In genomic region chr3:142680710-142681109, GRCh38 we compare ENCODE assay signal across 20 cellular contexts. TPM values are rescaled to one million over a fixed set of nuclear protein-coding genes. Genes with fewer than 3 reads are reported as not detected.
DNase-seq lines count a peak whose midpoint lies in the region; ATAC-seq, FAIRE-seq and TF ChIP-seq lines count a peak whose summit lies in the region.
"Had no signal": no experiment of that assay in that cellular context is flagged by ENCODE, and none has a peak within 500 bp of the region (broad histone marks: within the 10 kb centered on the region; RNA-seq: fewer than 3 reads in every experiment).

No MANE protein-coding gene starts in this region.

- in situ Hi-C loops in ACHN (cut with HindIII; ENCODE audit: low pct_ligation_motif_present, low pct_unique_long_range_greater_than_20kb, low sequenced_read_pairs): no loop called here
- in situ Hi-C loops in T47D (cut with HindIII; ENCODE audit: low pct_unique_long_range_greater_than_20kb, low sequenced_read_pairs): no loop called here

- TF ChIP-seq CTCF in kidney (IDR thresholded peaks at IDR 0.05; ENCODE audit: borderline replicate concordance, extremely low read depth, insufficient read depth) (peak; percentile 47), Peyer's patch (IDR thresholded peaks at IDR 0.05) (peak in 3 of 6 experiments; percentile 58 to 71 (median 60)), prostate gland (IDR thresholded peaks at IDR 0.05) (no peak)

- H4K20me1 ChIP-seq in Karpas-422 (ENCODE audit: insufficient read depth, low read depth, low read length): no peaks in the 10 kb centered on the region

- H3K9ac ChIP-seq in Karpas-422 (ENCODE audit: low read length): no peak overlapping the region
- H3K9ac ChIP-seq in kidney (ENCODE audit: low read length in 2 of 2): no peak overlapping the region

- ATAC-seq in GM18502 (IDR thresholded peaks at IDR 0.05; ENCODE audit: poor library complexity, unreplicated experiment): no peak
- ATAC-seq: activated CD8-positive, alpha-beta T cell treated with anti-CD3 and anti-CD28 coated beads, Interleukin-2, amount 10 ng/mL, durations not matched to agents 7 days and 5 days; effector memory CD8-positive, alpha-beta T cell; left ventricle myocardium superior; Right ventricle myocardium inferior had no signal

- no peak overlapping the region for H2AFZ ChIP-seq in Karpas-422 (ENCODE audit: low read length)

- TF ChIP-seq POLR2A in Peyer's patch (IDR thresholded peaks at IDR 0.05) (no peak), prostate gland (IDR thresholded peaks at IDR 0.05) (no peak)

- H3K27me3 ChIP-seq in Karpas-422 (ENCODE audit: low read length) (no peaks in the 10 kb centered on the region), Peyer's patch (no peaks in the 10 kb centered on the region), prostate gland (replicated peaks; ENCODE audit: insufficient read depth) (no peaks in the 10 kb centered on the region)
- H3K27me3 ChIP-seq: adrenal gland, sigmoid colon had no signal

- H3K9me3 ChIP-seq in Karpas-422 (ENCODE audit: low read length) (no peaks in the 10 kb centered on the region), kidney (ENCODE audit: control insufficient read depth in 1 of 2, low read length in 2 of 2) (no peaks in the 10 kb centered on the region), Peyer's patch (no peaks in the 10 kb centered on the region), prostate gland (no peaks in the 10 kb centered on the region)
- H3K9me3 ChIP-seq: adrenal gland, sigmoid colon had no signal

- FAIRE-seq in kidney (lab: Jason Lieb, UNC): no peak

- no peaks in the 10 kb centered on the region for H3K9me2 ChIP-seq in Karpas-422 (replicated peaks; ENCODE audit: insufficient read depth, low read length)

- H3K79me2 ChIP-seq in Karpas-422 (ENCODE audit: low read length): no peaks in the 10 kb centered on the region

- H3K36me3 ChIP-seq in Karpas-422 (ENCODE audit: insufficient read depth, low read length) (no peaks in the 10 kb centered on the region), kidney (ENCODE audit: control insufficient read depth in 1 of 2, insufficient read depth in 2 of 2, low read length in 2 of 2) (no peaks in the 10 kb centered on the region), Peyer's patch (peaks cover 0 to 30% (median 0%) of the 10 kb centered on the region in 3 donors), prostate gland (no peaks in the 10 kb centered on the region)
- H3K36me3 ChIP-seq: adrenal gland, sigmoid colon had no signal

- DNase-seq in ACHN (peak; percentile 21), Karpas-422 (peak; percentile 42), T47D (ENCODE audit: low read depth in 1 of 2, low spot score in 1 of 2) (peak; percentile 2 to 48), kidney (no peak), Peyer's patch (no peak), prostate gland (ENCODE audit: low spot score) (no peak), cerebellar nuclear complex (lab: John Stamatoyannopoulos, UW) (no peak)
- DNase-seq: activated B cell treated with CpG ODN at 0.5 μM for 24 hours; activated CD8-positive, alpha-beta T cell treated with anti-CD3 and anti-CD28 coated beads, Interleukin-2, amount 10 ng/mL, durations not matched to agents 7 days and 5 days; adrenal gland; central memory CD4-positive, alpha-beta T cell; effector memory CD8-positive, alpha-beta T cell; left ventricle myocardium superior; NCI-H1048; NCI-H82; occipital lobe; sigmoid colon; stimulated activated CD4-positive, alpha-beta T cell treated with anti-CD3 and anti-CD28 coated beads, Interleukin-1b, Interleukin-23, amount 100 ng/mL, for 48 hours had no signal

- H3K4me3 ChIP-seq in Karpas-422 (ENCODE audit: low read length) (no peak overlapping the region), kidney (ENCODE audit: low read length in 2 of 2) (no peak overlapping the region), Peyer's patch (no peak overlapping the region), prostate gland (no peak overlapping the region)
- H3K4me3 ChIP-seq: adrenal gland, sigmoid colon had no signal

- intact Hi-C loops in kidney (cut with DNase I): no loop called here
- intact Hi-C loops in prostate gland (cut with DNase I): no loop called here

- H3K27ac ChIP-seq in Karpas-422 (ENCODE audit: low read length) (no peak overlapping the region), kidney (ENCODE audit: low read depth in 2 of 2, low read length in 2 of 2) (no peak overlapping the region), Peyer's patch (no peak overlapping the region), prostate gland (no peak overlapping the region)
- H3K27ac ChIP-seq: adrenal gland, sigmoid colon had no signal

- no peak overlapping the region for H3K4me2 ChIP-seq in Karpas-422 (ENCODE audit: low read depth, low read length, poor library complexity, severe bottlenecking)

- H3K4me1 ChIP-seq in Karpas-422 (ENCODE audit: low read length) (no peaks in the 10 kb centered on the region), kidney (ENCODE audit: control insufficient read depth in 1 of 2, insufficient read depth in 1 of 2, low read depth in 1 of 2, low read length in 2 of 2) (no peaks in the 10 kb centered on the region), Peyer's patch (no peaks in the 10 kb centered on the region), prostate gland (replicated peaks) (no peaks in the 10 kb centered on the region)
- H3K4me1 ChIP-seq: adrenal gland, sigmoid colon had no signal

- 82% methylated on average over 2 of the region's 2 CpGs for WGBS in prostate gland

RNA-seq across cellular contexts. Expression of gene TRPC1, which starts 43.1 kb away (rescaled TPM):
- total RNA-seq in Karpas-422 (2014; rRNA removed; shearing (Covaris generic); ENCODE audit: low replicate concordance): 0.14 and 0.75 TPM in 2 replicates
- total RNA-seq in kidney (13.2 TPM), Peyer's patch (10 to 100 TPM in 1 of 4 donors, 1 to 10 TPM in 3; 1.1 to 12.4 (median 3.4) TPM), prostate gland (10 to 100 TPM in 1 of 2 donors, 1 to 10 TPM in 1; 8.1 to 12.8 TPM)
- 3.2 TPM for polyA plus RNA-seq in kidney (ENCODE audit: insufficient read depth, low read depth, low replicate concordance)

Comparison
In these comparisons a context has a peak if more than half of its experiments do, and no peak if none do; other contexts are left out.
1. DNase-seq: peak in ACHN (single experiment), Karpas-422 (single experiment) and T47D (2 of 2); none in kidney (single experiment), Peyer's patch (0 of 3), prostate gland (single experiment) and cerebellar nuclear complex (0 of 2).